ENCODE assay signal across 15 cellular contexts in genomic region chr1:158248771-158249170, GRCh38. TPM values are rescaled to one million over a fixed set of nuclear protein-coding genes. Genes with fewer than 3 reads are reported as not detected.
A peak's percentile ranks its signal among the peaks of the same experiment; 100 is the strongest.
DNase-seq lines count a peak whose midpoint lies in the region; ATAC-seq and TF ChIP-seq lines count a peak whose summit lies in the region.
"Had no signal": no experiment of that assay in that cellular context is flagged by ENCODE, and none has a peak within 500 bp of the region (broad histone marks: within the 10 kb centered on the region; RNA-seq: fewer than 3 reads in every experiment).

No MANE protein-coding gene starts in this region.

- intact Hi-C loops in sigmoid colon (cut with DNase I): no loop called here

- peak overlapping the region; percentile 55 for H3K4me2 ChIP-seq in DND-41 (ENCODE audit: insufficient read depth, low read length)
- H3K4me2 ChIP-seq: PC-9 had no signal

- H2AFZ ChIP-seq in DND-41 (ENCODE audit: low read depth, low read length): no peak overlapping the region
- H2AFZ ChIP-seq: PC-9 had no signal

- H3K4me1 ChIP-seq in DND-41 (ENCODE audit: insufficient read depth, low read length) (peaks cover 99% of the 10 kb centered on the region), gastroesophageal sphincter (peaks cover 0 to 6% (median 0%) of the 10 kb centered on the region in 3 donors), sigmoid colon (no peaks in the 10 kb centered on the region)
- peaks cover 19% of the 10 kb centered on the region for H3K4me1 ChIP-seq in effector memory CD4-positive, alpha-beta T cell (ENCODE audit: control insufficient read depth, insufficient read depth, low read length, poor library complexity, severe bottlenecking)

- no peaks in the 10 kb centered on the region for H3K36me3 ChIP-seq in DND-41 (ENCODE audit: insufficient read depth, low read length)
- no peaks in the 10 kb centered on the region for H3K36me3 ChIP-seq in effector memory CD4-positive, alpha-beta T cell (ENCODE audit: control insufficient read depth, insufficient read depth, low read length)
- no peaks in the 10 kb centered on the region for H3K36me3 ChIP-seq in gastroesophageal sphincter
- H3K36me3 ChIP-seq in sigmoid colon: no peaks in the 10 kb centered on the region
- H3K36me3 ChIP-seq: cardiac muscle cell had no signal

- H3K27me3 ChIP-seq in DND-41 (ENCODE audit: insufficient read depth, low read length, poor library complexity) (no peaks in the 10 kb centered on the region), gastroesophageal sphincter (no peaks in the 10 kb centered on the region), sigmoid colon (no peaks in the 10 kb centered on the region)
- no peaks in the 10 kb centered on the region for H3K27me3 ChIP-seq in effector memory CD4-positive, alpha-beta T cell (replicated peaks; ENCODE audit: control insufficient read depth, insufficient read depth, low read length, poor library complexity, severe bottlenecking)
- H3K27me3 ChIP-seq: cardiac muscle cell had no signal

- H3K79me2 ChIP-seq in DND-41 (ENCODE audit: insufficient read depth, low read length): peaks cover 47% of the 10 kb centered on the region

- H3K4me3 ChIP-seq in DND-41 (ENCODE audit: low read depth in 1 of 2, low read length in 2 of 2) (peak overlapping the region in 1 of 2 experiments; percentile 37; a peak in 2 of 4 replicates), gastroesophageal sphincter (no peak overlapping the region), sigmoid colon (no peak overlapping the region)
- peak overlapping the region; percentile 20 for H3K4me3 ChIP-seq in effector memory CD4-positive, alpha-beta T cell (ENCODE audit: insufficient read depth, low read depth, low read length, poor library complexity, severe bottlenecking)
- H3K4me3 ChIP-seq: cardiac muscle cell, PC-9 had no signal

- TF ChIP-seq EP300 in gastroesophageal sphincter (IDR thresholded peaks at IDR 0.05): no peak
- no peak for TF ChIP-seq EP300 in sigmoid colon (IDR thresholded peaks at IDR 0.05)

- 90% methylated on average over 2 of the region's 2 CpGs for WGBS in gastroesophageal sphincter (ENCODE audit: low coverage in 1 of 2), 2 donors
- 41 to 46% methylated on average over 2 of the region's 2 CpGs for WGBS in sigmoid colon, 2 donors

- H3K27ac ChIP-seq in DND-41 (ENCODE audit: low read length) (peak overlapping the region; percentile 100), gastroesophageal sphincter (no peak overlapping the region), sigmoid colon (no peak overlapping the region)
- no peak overlapping the region for H3K27ac ChIP-seq in effector memory CD4-positive, alpha-beta T cell (ENCODE audit: insufficient read depth, low read length, poor library complexity, severe bottlenecking)
- H3K27ac ChIP-seq: cardiac muscle cell, PC-9 had no signal

- TF ChIP-seq POLR2A in gastroesophageal sphincter (IDR thresholded peaks at IDR 0.05) (no peak), sigmoid colon (IDR thresholded peaks at IDR 0.05) (no peak)

- ATAC-seq in DND-41 (ENCODE audit: insufficient read depth, low read depth): peak; percentile 47
- no peak for ATAC-seq in HG03025 (IDR thresholded peaks at IDR 0.05; ENCODE audit: low FRiP score, unreplicated experiment)
- no peak for ATAC-seq in gastroesophageal sphincter

- peak; percentile 27 to 35 for DNase-seq in AML-193 (lab: John Stamatoyannopoulos, UW)
- peak; percentile 84 for DNase-seq in DND-41
- DNase-seq in NOMO-1 treated with dmso at 0.1 percent for 144 hours (lab: John Stamatoyannopoulos, UW; ENCODE audit: unreplicated experiment): peak; percentile 54
- no peak for DNase-seq in effector memory CD4-positive, alpha-beta T cell
- no peak for DNase-seq in stimulated activated CD4-positive, alpha-beta T cell treated with anti-CD3 and anti-CD28 coated beads, Interleukin-4, amount 100 ng/mL, for 4 hours
- no peak for DNase-seq in sigmoid colon
- DNase-seq: foreskin fibroblast, mammary epithelial cell, NCI-H1417, NCI-H226, PC-9 had no signal

- peak overlapping the region; percentile 63 for H3K9ac ChIP-seq in DND-41 (ENCODE audit: low read depth, low read length)

- H4K20me1 ChIP-seq in DND-41 (ENCODE audit: insufficient read depth, low read length): no peaks in the 10 kb centered on the region

- TF ChIP-seq CTCF in DND-41 (IDR thresholded peaks at IDR 0.05; ENCODE audit: borderline replicate concordance, extremely low read depth, low read length, poor library complexity, severe bottlenecking): no peak
- TF ChIP-seq CTCF in gastroesophageal sphincter (IDR thresholded peaks at IDR 0.05): no peak
- TF ChIP-seq CTCF in sigmoid colon (IDR thresholded peaks at IDR 0.05): no peak

- H3K9me3 ChIP-seq in DND-41 (ENCODE audit: insufficient read depth, low read length, severe bottlenecking): no peaks in the 10 kb centered on the region
- H3K9me3 ChIP-seq in effector memory CD4-positive, alpha-beta T cell (ENCODE audit: control insufficient read depth, low read length): no peaks in the 10 kb centered on the region
- no peaks in the 10 kb centered on the region for H3K9me3 ChIP-seq in gastroesophageal sphincter
- no peaks in the 10 kb centered on the region for H3K9me3 ChIP-seq in sigmoid colon

RNA-seq across cellular contexts. Expression of gene CD1A, which starts 5.5 kb away (rescaled TPM):
- total RNA-seq in gastroesophageal sphincter (not detected), sigmoid colon (not detected)
- polyA plus RNA-seq in sigmoid colon: under 1 TPM in 1 of 3 donors, not detected in 2; 0.90 TPM
- total RNA-seq: cardiac muscle cell, mammary epithelial cell, PC-9, sciatic nerve had no signal
- polyA plus RNA-seq: cardiac muscle cell, mammary epithelial cell had no signal

RNA-seq across cellular contexts. Expression of gene CD1C, which starts 41.0 kb away (rescaled TPM):
- total RNA-seq in gastroesophageal sphincter: 1 to 10 TPM in 1 of 4 donors, not detected in 3; 1.8 TPM
- total RNA-seq in sigmoid colon: 1 to 10 TPM in 2 of 4 donors, under 1 TPM in 1, not detected in 1; 0.99 to 4.3 (median 1.1) TPM
- polyA plus RNA-seq in sigmoid colon: 1 to 10 TPM in 2 of 3 donors, not detected in 1; 1.2 to 9.9 TPM
- total RNA-seq: cardiac muscle cell, mammary epithelial cell, PC-9 had no signal
- polyA plus RNA-seq: cardiac muscle cell, mammary epithelial cell had no signal

Comparison
In these comparisons a context has a peak if more than half of its experiments do, and no peak if none do; other contexts are left out.
1. DNase-seq: peak in AML-193 (2 of 2), DND-41 (single experiment) and NOMO-1 treated with dmso at 0.1 percent for 144 hours (single experiment); none in effector memory CD4-positive, alpha-beta T cell (0 of 3), stimulated activated CD4-positive, alpha-beta T cell treated with anti-CD3 and anti-CD28 coated beads, Interleukin-4, amount 100 ng/mL, for 4 hours (0 of 2) and sigmoid colon (single experiment).